1 cellular context compared by ENCODE assay signal in the genomic region with DNA sequence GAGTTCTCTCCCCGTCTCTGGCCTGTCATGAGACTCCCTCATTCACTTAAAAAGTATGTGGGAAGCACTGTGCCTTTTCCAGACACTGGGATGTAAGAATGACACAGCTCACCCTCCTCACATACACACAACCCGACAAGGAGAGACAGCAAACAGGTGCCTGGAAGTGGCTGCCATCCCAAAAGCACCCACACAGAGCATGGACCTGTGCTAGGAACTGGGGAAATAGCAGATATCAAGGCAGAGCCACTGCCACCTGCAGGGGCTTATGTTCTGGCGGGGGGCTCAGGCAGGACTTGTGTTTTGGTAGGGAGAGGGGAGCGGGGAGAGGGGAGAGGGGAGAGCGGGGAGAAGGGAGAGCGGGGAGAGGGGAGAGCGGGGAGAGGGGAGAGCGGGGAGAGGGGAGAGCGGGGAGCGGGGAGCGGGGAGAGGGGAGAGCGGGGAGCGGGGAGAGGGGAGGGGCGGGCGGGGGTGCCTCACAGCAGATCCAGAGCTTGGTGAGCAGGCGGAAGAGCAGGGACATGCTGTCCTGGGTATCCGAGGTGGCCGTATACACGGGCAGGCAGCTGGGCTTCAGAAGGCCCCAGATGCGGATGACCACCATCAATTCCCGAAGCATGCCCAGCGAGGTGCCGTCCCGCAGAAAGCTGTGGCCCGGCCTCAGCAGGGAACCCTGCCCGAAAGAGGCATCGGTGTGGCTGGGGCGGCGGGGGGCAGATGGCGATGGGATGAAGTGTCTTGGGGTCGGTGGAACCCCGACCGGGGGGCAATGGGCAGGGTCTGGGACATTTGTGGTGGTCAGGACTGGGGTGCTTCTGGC.
A peak's percentile ranks its signal among the peaks of the same experiment; 100 is the strongest.
TF ChIP-seq lines count a peak whose summit lies in the region.

No MANE protein-coding gene starts in this region.

TF ChIP-seq in A549, 52 proteins besides CTCF, POLR2A, EP300 and RAD21:
- TF ChIP-seq SMC3 (IDR thresholded peaks at IDR 0.05) (no peak), HOXA7 (CRISPR knock-in tag; IDR thresholded peaks at IDR 0.05) (no peak), JUN (IDR thresholded peaks at IDR 0.05) (0 out of 5 replicates have a peak, but pooled peaks of 1 of the 2 experiments have one; percentile 8)
- TF ChIP-seq, protein P1, sequence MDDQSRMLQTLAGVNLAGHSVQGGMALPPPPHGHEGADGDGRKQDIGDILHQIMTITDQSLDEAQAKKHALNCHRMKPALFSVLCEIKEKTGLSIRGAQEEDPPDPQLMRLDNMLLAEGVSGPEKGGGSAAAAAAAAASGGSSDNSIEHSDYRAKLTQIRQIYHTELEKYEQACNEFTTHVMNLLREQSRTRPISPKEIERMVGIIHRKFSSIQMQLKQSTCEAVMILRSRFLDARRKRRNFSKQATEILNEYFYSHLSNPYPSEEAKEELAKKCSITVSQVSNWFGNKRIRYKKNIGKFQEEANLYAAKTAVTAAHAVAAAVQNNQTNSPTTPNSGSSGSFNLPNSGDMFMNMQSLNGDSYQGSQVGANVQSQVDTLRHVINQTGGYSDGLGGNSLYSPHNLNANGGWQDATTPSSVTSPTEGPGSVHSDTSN (IDR thresholded peaks at IDR 0.05), result no peak
TF ChIP-seq in A549: peak in this region for 1.
